Comparison of ENCODE assay signal across 8 cellular contexts in genomic region chr2:182716665-182716990, GRCh38. TPM values are rescaled to one million over a fixed set of nuclear protein-coding genes. Genes with fewer than 3 reads are reported as not detected.
A peak's percentile ranks its signal among the peaks of the same experiment; 100 is the strongest.
DNase-seq lines count a peak whose midpoint lies in the region; ATAC-seq and TF ChIP-seq lines count a peak whose summit lies in the region.

No MANE protein-coding gene starts in this region.

- H3K9me3 ChIP-seq in esophagus (ENCODE audit: control insufficient read depth in 2 of 2, insufficient read depth in 1 of 2, low read depth in 1 of 2, low read length in 1 of 2) (no peaks in the 10 kb centered on the region), psoas muscle (no peaks in the 10 kb centered on the region)

- H3K27me3 ChIP-seq in esophagus (ENCODE audit: control insufficient read depth in 1 of 2, insufficient read depth in 2 of 2, low read length in 2 of 2) (no peaks in the 10 kb centered on the region), psoas muscle (ENCODE audit: insufficient read depth in 3 of 3, low read length in 2 of 3) (no peaks in the 10 kb centered on the region)

- 1% methylated on average over 12 of the region's 12 CpGs for WGBS in esophagus, 2 donors
- 1 to 3% (median 1%) methylated on average over 12 of the region's 12 CpGs for WGBS in psoas muscle, 3 donors

- TF ChIP-seq CTCF in psoas muscle (IDR thresholded peaks at IDR 0.05), result no peak

- H3K4me1 ChIP-seq in esophagus (ENCODE audit: control insufficient read depth in 2 of 2, insufficient read depth in 2 of 2, low read length in 1 of 2) (no peaks in the 10 kb centered on the region), psoas muscle (peaks cover 14% of the 10 kb centered on the region)

- H3K27ac ChIP-seq in esophagus (ENCODE audit: low read depth in 2 of 2, low read length in 1 of 2) (peak overlapping the region; percentile 84 to 93), psoas muscle (peak overlapping the region; percentile 68)

- peak; percentile 1 for DNase-seq in stimulated activated CD8-positive, alpha-beta memory T cell treated with anti-CD3 and anti-CD28 coated beads, Interleukin-15, amount 100 ng/mL, for 24 hours (ENCODE audit: low read depth)
- DNase-seq in stimulated activated CD8-positive, alpha-beta memory T cell treated with anti-CD3 and anti-CD28 coated beads, Interleukin-4, amount 100 ng/mL, for 48 hours, result no peak
- peak; percentile 71 for DNase-seq in NCI-H345 treated with DMSO at 0.1 percent for 48 hours (lab: John Stamatoyannopoulos, UW; ENCODE audit: unreplicated experiment)
- DNase-seq in psoas muscle, result peak in 1 of 2 donors; percentile 7
- DNase-seq in RKO (ENCODE audit: low spot score), result no peak
- DNase-seq in NCI-H1092 (lab: John Stamatoyannopoulos, UW), result no peak

- H3K36me3 ChIP-seq in esophagus (ENCODE audit: control insufficient read depth in 2 of 2, insufficient read depth in 2 of 2, low read length in 1 of 2), result no peaks in the 10 kb centered on the region
- H3K36me3 ChIP-seq in psoas muscle (ENCODE audit: insufficient read depth in 1 of 2, low read depth in 1 of 2), result peaks cover 0 to 29% of the 10 kb centered on the region in 2 donors

- ATAC-seq in psoas muscle, result peak in 1 of 4 donors; percentile 13
- no peak for ATAC-seq in HG03108 (IDR thresholded peaks at IDR 0.05; ENCODE audit: unreplicated experiment)

- intact Hi-C loops in psoas muscle (cut with DNase I), result loop anchor here in 1 of 2 donors (10.0 kb wide), 1 partner anchor 1288 kb away; no protein-coding TSS in a partner anchor

- H3K4me3 ChIP-seq in esophagus (ENCODE audit: low read depth in 1 of 2, low read length in 2 of 2) (peak overlapping the region; percentile 88 to 98), psoas muscle (peak overlapping the region; percentile 84)

RNA-seq across cellular contexts. Expression of gene DNAJC10, which starts 0.6 kb away (rescaled TPM):
- polyA plus RNA-seq in esophagus, result 10 to 100 TPM in 1 of 2 donors, 1 to 10 TPM in 1; 7.0 to 10.1 TPM
- 10 to 100 TPM; 25.8 to 31.1 (median 28.1) TPM for total RNA-seq in psoas muscle
- polyA plus RNA-seq in psoas muscle, result 10 to 100 TPM in 2 of 3 donors, 1 to 10 TPM in 1; 9.0 to 20.1 (median 14.9) TPM

Comparison
In these comparisons a context has a peak if more than half of its experiments do, and no peak if none do; other contexts are left out.
1. DNase-seq: peak in stimulated activated CD8-positive, alpha-beta memory T cell treated with anti-CD3 and anti-CD28 coated beads, Interleukin-15, amount 100 ng/mL, for 24 hours (single experiment) and NCI-H345 treated with DMSO at 0.1 percent for 48 hours (single experiment); none in stimulated activated CD8-positive, alpha-beta memory T cell treated with anti-CD3 and anti-CD28 coated beads, Interleukin-4, amount 100 ng/mL, for 48 hours (single experiment), RKO (single experiment) and NCI-H1092 (single experiment).